In genomic region chr9:1434082-1434481, GRCh38 we compare ENCODE assay signal across 12 cellular contexts.
DNase-seq lines count a peak whose midpoint lies in the region; TF ChIP-seq lines count a peak whose summit lies in the region.
"Had no signal": no experiment of that assay in that cellular context is flagged by ENCODE, and none has a peak within 500 bp of the region (broad histone marks: within the 10 kb centered on the region; RNA-seq: fewer than 3 reads in every experiment).

No MANE protein-coding gene starts in this region.

- peak; percentile 16; the same call in 1 of the 2 replicates for TF ChIP-seq CTCF in MM.1S (IDR thresholded peaks at IDR 0.05; ENCODE audit: low read length)
- peak; percentile 7 for TF ChIP-seq CTCF in choroid plexus epithelial cell (conservative IDR thresholded peaks at IDR 0.05; ENCODE audit: low read depth, low read length)
- TF ChIP-seq CTCF in progenitor cell of endocrine pancreas (IDR thresholded peaks at IDR 0.05; ENCODE audit: unreplicated experiment) = peak; percentile 43
- TF ChIP-seq CTCF in dorsolateral prefrontal cortex (IDR thresholded peaks at IDR 0.05 in 54 of 56, conservative IDR thresholded peaks at IDR 0.05 in 2 of 56; ENCODE audit: low read depth in 1 of 56, partially characterized antibody in 56 of 56) = peak in 24 of 56 donors; percentile 10 to 45 (median 22)
- no peak for TF ChIP-seq CTCF in ascending aorta (IDR thresholded peaks at IDR 0.05)

- H3K27me3 Mint-ChIP-seq in progenitor cell of endocrine pancreas = peaks cover 9% of the 10 kb centered on the region

- H3K4me3 ChIP-seq in MM.1S (ENCODE audit: low read length) = no peak overlapping the region
- H3K4me3 ChIP-seq in choroid plexus epithelial cell (ENCODE audit: low read depth, low read length) = no peak overlapping the region
- H3K4me3 ChIP-seq in dorsolateral prefrontal cortex = peak overlapping the region in 1 of 59 donors; percentile 4
- no peak overlapping the region for H3K4me3 ChIP-seq in ascending aorta
- H3K4me3 ChIP-seq: upper lobe of left lung had no signal

- no peaks in the 10 kb centered on the region for H3F3A ChIP-seq in MM.1S (ENCODE audit: insufficient read depth, low read length)

- H3K27me3 ChIP-seq in MM.1S (replicated peaks; ENCODE audit: insufficient read depth, low read length) = no peaks in the 10 kb centered on the region
- H3K27me3 ChIP-seq in dorsolateral prefrontal cortex = no peaks in the 10 kb centered on the region
- H3K27me3 ChIP-seq in ascending aorta = no peaks in the 10 kb centered on the region
- H3K27me3 ChIP-seq: upper lobe of left lung had no signal

- DNase-seq in NCI-H2107 treated with DMSO at 0.1 percent for 48 hours (lab: John Stamatoyannopoulos, UW; ENCODE audit: unreplicated experiment) (peak; percentile 4), NCI-H2107 (lab: John Stamatoyannopoulos, UW) (no peak), MM.1S (no peak), choroid plexus epithelial cell (ENCODE audit: low read depth) (peak; percentile 0), progenitor cell of endocrine pancreas (ENCODE audit: low spot score, unreplicated experiment) (no peak), dorsolateral prefrontal cortex (no peak), NCI-H1048 (lab: John Stamatoyannopoulos, UW) (no peak), ascending aorta (ENCODE audit: low spot score in 2 of 2) (no peak)
- DNase-seq: activated CD8-positive, alpha-beta memory T cell treated with anti-CD3 and anti-CD28 coated beads, Interleukin-2, amount 50 U/mL, for 48 hours; SHP77; upper lobe of left lung had no signal

- H3K9me3 Mint-ChIP-seq in progenitor cell of endocrine pancreas (ENCODE audit: low read depth) = no peaks in the 10 kb centered on the region

- no peaks in the 10 kb centered on the region for H3K9me2 ChIP-seq in MM.1S (replicated peaks; ENCODE audit: insufficient read depth, low read length)

- H3K27ac ChIP-seq in MM.1S (ENCODE audit: low read length) (no peak overlapping the region), dorsolateral prefrontal cortex (no peak overlapping the region), ascending aorta (no peak overlapping the region)
- H3K27ac ChIP-seq: upper lobe of left lung had no signal

- no peaks in the 10 kb centered on the region for H3K36me3 Mint-ChIP-seq in progenitor cell of endocrine pancreas (ENCODE audit: insufficient read depth)
- H3K36me3 Mint-ChIP-seq: activated naive CD8-positive, alpha-beta T cell had no signal

- H3K9ac ChIP-seq in MM.1S (ENCODE audit: low read length) = no peak overlapping the region

- no peak overlapping the region for H2AFZ ChIP-seq in MM.1S (ENCODE audit: low read length)

- peaks cover 8% of the 10 kb centered on the region for H3K4me1 Mint-ChIP-seq in progenitor cell of endocrine pancreas (ENCODE audit: low read depth)

- H3K36me3 ChIP-seq in MM.1S (replicated peaks; ENCODE audit: insufficient read depth, low read length) (no peaks in the 10 kb centered on the region), ascending aorta (no peaks in the 10 kb centered on the region)
- H3K36me3 ChIP-seq: upper lobe of left lung had no signal

- H3K27ac Mint-ChIP-seq in progenitor cell of endocrine pancreas = no peak overlapping the region
- H3K27ac Mint-ChIP-seq: activated naive CD8-positive, alpha-beta T cell had no signal

- no peak overlapping the region for H3K4me3 Mint-ChIP-seq in progenitor cell of endocrine pancreas (ENCODE audit: low read depth)
- H3K4me3 Mint-ChIP-seq: activated naive CD8-positive, alpha-beta T cell had no signal

- H3K9me3 ChIP-seq in MM.1S (replicated peaks; ENCODE audit: insufficient read depth, low read length) (no peaks in the 10 kb centered on the region), ascending aorta (no peaks in the 10 kb centered on the region)
- H3K9me3 ChIP-seq: upper lobe of left lung had no signal

- H4K20me1 ChIP-seq in MM.1S (ENCODE audit: insufficient read depth, low read length) = no peaks in the 10 kb centered on the region

- H3K4me1 ChIP-seq in MM.1S (ENCODE audit: low read length) (no peaks in the 10 kb centered on the region), ascending aorta (no peaks in the 10 kb centered on the region)
- H3K4me1 ChIP-seq: upper lobe of left lung had no signal

- intact Hi-C loops in dorsolateral prefrontal cortex (cut with DNase I) = no loop called here
- intact Hi-C loops in ascending aorta (cut with DNase I) = no loop called here

- H3K79me2 ChIP-seq in MM.1S (ENCODE audit: low read length) = no peaks in the 10 kb centered on the region

- H3K4me2 ChIP-seq in MM.1S (ENCODE audit: low read depth, low read length) = no peak overlapping the region

Comparison
In these comparisons a context has a peak if more than half of its experiments do, and no peak if none do; other contexts are left out.
1. DNase-seq: peak in NCI-H2107 treated with DMSO at 0.1 percent for 48 hours (single experiment) and choroid plexus epithelial cell (single experiment); none in NCI-H2107 (single experiment), MM.1S (single experiment), progenitor cell of endocrine pancreas (single experiment), dorsolateral prefrontal cortex (0 of 10), NCI-H1048 (single experiment) and ascending aorta (0 of 2).
2. CTCF ChIP-seq: peak in MM.1S (single experiment), choroid plexus epithelial cell (single experiment) and progenitor cell of endocrine pancreas (single experiment); none in ascending aorta (0 of 3).